ENCODE assay signal across 21 cellular contexts in genomic region chr18:22026362-22026761, GRCh38.
"Had no signal": no experiment of that assay in that cellular context is flagged by ENCODE, and none has a peak within 500 bp of the region (broad histone marks: within the 10 kb centered on the region; RNA-seq: fewer than 3 reads in every experiment).

No MANE protein-coding gene starts in this region.

- H3K27me3 Mint-ChIP-seq: activated CD4-positive, alpha-beta memory T cell treated with anti-CD3 and anti-CD28 coated beads for 36 hours; activated CD4-positive, alpha-beta T cell treated with anti-CD3 and anti-CD28 coated beads for 36 hours; activated CD8-positive, alpha-beta memory T cell treated with anti-CD3 and anti-CD28 coated beads, Interleukin-2, amount 10 ng/mL, durations not matched to agents 7 days and 5 days; activated naive CD8-positive, alpha-beta T cell treated with anti-CD3 and anti-CD28 coated beads, Interleukin-2, amount 50 U/mL, for 24 hours had no signal

- DNase-seq: activated CD4-positive, alpha-beta memory T cell treated with anti-CD3 and anti-CD28 coated beads for 36 hours; activated CD4-positive, alpha-beta T cell treated with anti-CD3 and anti-CD28 coated beads for 36 hours; activated CD8-positive, alpha-beta memory T cell treated with anti-CD3 and anti-CD28 coated beads, Interleukin-2, amount 10 ng/mL, durations not matched to agents 7 days and 5 days; activated naive CD4-positive, alpha-beta T cell treated with anti-CD3 and anti-CD28 coated beads for 36 hours; activated naive CD8-positive, alpha-beta T cell treated with anti-CD3 and anti-CD28 coated beads, Interleukin-2, amount 50 U/mL, for 24 hours; activated T-cell treated with anti-CD3 and anti-CD28 coated beads, Interleukin-2, amount 50 U/mL, for 1 hour; dorsolateral prefrontal cortex; erythroblast; gastrocnemius medialis; heart right ventricle; left ventricle myocardium inferior; stimulated activated CD4-positive, alpha-beta T cell treated with anti-CD3 and anti-CD28 coated beads, Interleukin-2, amount 100 ng/mL, for 48 hours; T-helper 1 cell; T1000; thyroid gland had no signal

- H3K4me1 Mint-ChIP-seq: activated CD4-positive, alpha-beta T cell treated with anti-CD3 and anti-CD28 coated beads for 36 hours; activated CD8-positive, alpha-beta memory T cell treated with anti-CD3 and anti-CD28 coated beads, Interleukin-2, amount 10 ng/mL, durations not matched to agents 7 days and 5 days; activated naive CD8-positive, alpha-beta T cell treated with anti-CD3 and anti-CD28 coated beads, Interleukin-2, amount 50 U/mL, for 24 hours; memory B cell; stimulated activated memory B cell treated with anti-CD40 and anti-IgM and Interleukin-4, amounts not matched to agents 10 μg/mL and 1 μg/mL and 100 μg/mL, for 72 hours had no signal

- H3K79me2 ChIP-seq: parathyroid adenoma had no signal

- H3K9me3 ChIP-seq: ascending aorta, gastrocnemius medialis, heart right ventricle, left ventricle myocardium inferior, thyroid gland had no signal

- ATAC-seq: activated CD4-positive, alpha-beta T cell treated with anti-CD3 and anti-CD28 coated beads for 36 hours; activated CD8-positive, alpha-beta memory T cell treated with anti-CD3 and anti-CD28 coated beads, Interleukin-2, amount 10 ng/mL, durations not matched to agents 7 days and 5 days; activated naive CD8-positive, alpha-beta T cell treated with anti-CD3 and anti-CD28 coated beads, Interleukin-2, amount 50 U/mL, for 24 hours; gastrocnemius medialis; heart right ventricle; stimulated activated memory B cell treated with anti-CD40 and anti-IgM and Interleukin-4, amounts not matched to agents 10 μg/mL and 1 μg/mL and 100 μg/mL, for 72 hours had no signal

- H3K4me3 ChIP-seq: ascending aorta, dorsolateral prefrontal cortex, gastrocnemius medialis, heart right ventricle, left ventricle myocardium inferior, thyroid gland had no signal

- H3K36me3 ChIP-seq: ascending aorta, gastrocnemius medialis, heart right ventricle, left ventricle myocardium inferior, thyroid gland had no signal

- H3K9me3 Mint-ChIP-seq: activated CD4-positive, alpha-beta memory T cell treated with anti-CD3 and anti-CD28 coated beads for 36 hours; activated naive CD8-positive, alpha-beta T cell treated with anti-CD3 and anti-CD28 coated beads, Interleukin-2, amount 50 U/mL, for 24 hours; activated T-helper 2 cell treated with anti-CD3 and anti-CD28 coated beads, Interferon-gamma antibody, Interleukin-2, Interleukin-4, amounts not matched to agents 10 μg/mL and 5 μg/mL and 100 μg/mL, durations not matched to agents 14 hours and 24 hours and 36 hours; memory B cell; stimulated activated memory B cell treated with anti-CD40 and anti-IgM and Interleukin-4, amounts not matched to agents 10 μg/mL and 1 μg/mL and 100 μg/mL, for 72 hours had no signal

- H3K27ac Mint-ChIP-seq: activated CD4-positive, alpha-beta memory T cell treated with anti-CD3 and anti-CD28 coated beads for 36 hours; activated CD4-positive, alpha-beta T cell treated with anti-CD3 and anti-CD28 coated beads for 36 hours; activated CD8-positive, alpha-beta memory T cell treated with anti-CD3 and anti-CD28 coated beads, Interleukin-2, amount 10 ng/mL, durations not matched to agents 7 days and 5 days; activated naive CD4-positive, alpha-beta T cell treated with anti-CD3 and anti-CD28 coated beads for 36 hours; activated naive CD8-positive, alpha-beta T cell treated with anti-CD3 and anti-CD28 coated beads, Interleukin-2, amount 50 U/mL, for 24 hours; activated T-helper 2 cell treated with anti-CD3 and anti-CD28 coated beads, Interferon-gamma antibody, Interleukin-2, Interleukin-4, amounts not matched to agents 10 μg/mL and 5 μg/mL and 100 μg/mL, durations not matched to agents 14 hours and 24 hours and 36 hours; memory B cell; stimulated activated memory B cell treated with anti-CD40 and anti-IgM and Interleukin-4, amounts not matched to agents 10 μg/mL and 1 μg/mL and 100 μg/mL, for 72 hours had no signal

- H3K4me3 Mint-ChIP-seq: activated CD4-positive, alpha-beta memory T cell treated with anti-CD3 and anti-CD28 coated beads for 36 hours; activated CD4-positive, alpha-beta T cell treated with anti-CD3 and anti-CD28 coated beads for 36 hours; activated CD8-positive, alpha-beta memory T cell treated with anti-CD3 and anti-CD28 coated beads, Interleukin-2, amount 10 ng/mL, durations not matched to agents 7 days and 5 days; activated naive CD4-positive, alpha-beta T cell treated with anti-CD3 and anti-CD28 coated beads for 36 hours; activated naive CD8-positive, alpha-beta T cell treated with anti-CD3 and anti-CD28 coated beads, Interleukin-2, amount 50 U/mL, for 24 hours; memory B cell; stimulated activated memory B cell treated with anti-CD40 and anti-IgM and Interleukin-4, amounts not matched to agents 10 μg/mL and 1 μg/mL and 100 μg/mL, for 72 hours had no signal

- H3K27me3 ChIP-seq: ascending aorta, gastrocnemius medialis, thyroid gland had no signal

- H3K9ac ChIP-seq: parathyroid adenoma had no signal

- H3K27ac ChIP-seq: ascending aorta, dorsolateral prefrontal cortex, gastrocnemius medialis, heart right ventricle, left ventricle myocardium inferior, parathyroid adenoma, thyroid gland, VCaP had no signal

- H3K4me1 ChIP-seq: ascending aorta, gastrocnemius medialis, heart right ventricle, left ventricle myocardium inferior, parathyroid adenoma, thyroid gland had no signal

- H3K36me3 Mint-ChIP-seq: activated CD4-positive, alpha-beta memory T cell treated with anti-CD3 and anti-CD28 coated beads for 36 hours; activated CD8-positive, alpha-beta memory T cell treated with anti-CD3 and anti-CD28 coated beads, Interleukin-2, amount 10 ng/mL, durations not matched to agents 7 days and 5 days; memory B cell; stimulated activated memory B cell treated with anti-CD40 and anti-IgM and Interleukin-4, amounts not matched to agents 10 μg/mL and 1 μg/mL and 100 μg/mL, for 72 hours had no signal

- H2AFZ ChIP-seq: parathyroid adenoma had no signal
